Comparison of ENCODE assay signal across 8 cellular contexts in the genomic region with DNA sequence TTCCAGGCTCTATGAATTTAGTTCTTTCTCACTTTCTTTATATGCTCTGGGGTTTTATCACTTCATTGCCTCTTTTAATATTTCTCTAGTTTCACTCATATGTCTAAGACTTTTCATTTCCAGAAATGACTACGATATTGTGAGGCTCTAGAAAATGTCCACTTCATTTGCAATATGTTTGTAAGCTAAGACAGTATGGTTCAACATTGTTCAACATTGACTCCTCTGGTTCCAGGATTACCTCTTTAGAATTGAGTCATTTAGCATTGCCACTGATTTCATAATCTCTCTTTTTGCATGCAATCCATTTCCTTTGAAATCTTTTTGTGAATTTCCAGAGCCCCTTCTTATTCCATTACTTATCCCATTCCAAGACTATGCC. TPM values are rescaled to one million over a fixed set of nuclear protein-coding genes. Genes with fewer than 3 reads are reported as not detected.
DNase-seq lines count a peak whose midpoint lies in the region; ATAC-seq, FAIRE-seq and TF ChIP-seq lines count a peak whose summit lies in the region.

No MANE protein-coding gene starts in this region.

- TF ChIP-seq EP300 in H1 (IDR thresholded peaks at IDR 0.05; ENCODE audit: borderline replicate concordance in 1 of 2, low read depth in 2 of 2, low read length in 2 of 2) = no peak

- H4K91ac ChIP-seq in H1 (replicated peaks; ENCODE audit: insufficient read length, low read length) = no peak overlapping the region

- H3K4me1 ChIP-seq in H1 (replicated peaks in 1 of 4; ENCODE audit: control insufficient read depth in 3 of 4, insufficient read depth in 4 of 4, low read length in 3 of 4) (peaks cover 0 to 5% (median 4%) of the 10 kb centered on the region in 4 experiments; a peak in 3 of 7 replicates), testis (no peaks in the 10 kb centered on the region)

- H3K4me3 ChIP-seq in H1 (ENCODE audit: extremely low read depth in 1 of 4, insufficient read depth in 2 of 4, low read depth in 3 of 4, low read length in 4 of 4) (no peak overlapping the region), testis (no peak overlapping the region)

- H3K56ac ChIP-seq in H1 (replicated peaks; ENCODE audit: insufficient read length, low read depth, low read length) = no peak overlapping the region

- no peaks in the 10 kb centered on the region for H3K79me1 ChIP-seq in H1 (ENCODE audit: low read depth, low read length)

- no peak overlapping the region for H3K18ac ChIP-seq in H1 (ENCODE audit: extremely low read depth, low read length)

- no peak overlapping the region for H2BK5ac ChIP-seq in H1 (ENCODE audit: low read depth, low read length)

- no peak for TF ChIP-seq POLR2A in H1 (IDR thresholded peaks at IDR 0.05; ENCODE audit: control extremely low read depth in 1 of 2, low read depth in 2 of 2, low read length in 2 of 2)
- no peak for TF ChIP-seq POLR2A in testis (IDR thresholded peaks at IDR 0.05)

- no peak for TF ChIP-seq RAD21 in H1 (IDR thresholded peaks at IDR 0.05 in 1 of 2, conservative IDR thresholded peaks at IDR 0.05 in 1 of 2; ENCODE audit: low read depth in 2 of 2, low read length in 2 of 2)

- H3K4ac ChIP-seq in H1 (replicated peaks; ENCODE audit: insufficient read length, low read depth, low read length) = no peak overlapping the region

- no peak overlapping the region for H2BK15ac ChIP-seq in H1 (ENCODE audit: low read length)

- H3K36me3 ChIP-seq in H1 (ENCODE audit: control insufficient read depth in 2 of 4, insufficient read depth in 4 of 4, low read length in 3 of 4) (no peaks in the 10 kb centered on the region), testis (ENCODE audit: low read depth, missing control alignments) (no peaks in the 10 kb centered on the region)

- no peak overlapping the region for H2BK20ac ChIP-seq in H1 (ENCODE audit: low read length)

- DNase-seq in H1 (ENCODE audit: low read depth in 1 of 2, low spot score in 2 of 2) (no peak), COLO668 (lab: John Stamatoyannopoulos, UW; ENCODE audit: unreplicated experiment) (no peak), NCI-H2029 treated with DMSO at 0.1 percent for 48 hours (lab: John Stamatoyannopoulos, UW) (no peak), testis (no peak)
- no peak for DNase-seq in stimulated activated CD4-positive, alpha-beta T cell treated with anti-CD3 and anti-CD28 coated beads, Interleukin-1b, Interleukin-23, amount 100 ng/mL, for 48 hours

- 93% methylated on average over 1 of the region's 1 CpG; no CpG with 5 or more reads in 1 of the 2 experiments for WGBS in H1 (ENCODE audit: extremely low coverage in 1 of 2, insufficient coverage in 1 of 2, insufficient read length in 1 of 2, insufficient replicate concordance in 2 of 2, low coverage in 1 of 2, low lambda C conversion rate in 2 of 2, missing lambda C conversion rate in 1 of 2), 2 experiments
- WGBS in testis, 2 donors = 86 to 93% methylated on average over 1 of the region's 1 CpG

- CTCF ChIA-PET in H1 (lab: Charles Lee; ENCODE audit: partially characterized antibody) = interaction anchor here (0.7 to 1.7 kb wide), 4 partner anchors 10 to 37 kb away, joined by 3 to 4 read pairs (median 3); no protein-coding TSS in a partner anchor

- no peak overlapping the region for H3K9ac ChIP-seq in H1 (replicated peaks in 1 of 4; ENCODE audit: extremely low read depth in 1 of 4, low read depth in 3 of 4, low read length in 3 of 4)

- no peak overlapping the region for H3K4me2 ChIP-seq in H1 (ENCODE audit: insufficient read depth in 1 of 2, low read depth in 2 of 2, low read length in 2 of 2)

- TF ChIP-seq CTCF in H1 (IDR thresholded peaks at IDR 0.05; ENCODE audit: control extremely low read depth in 1 of 3, insufficient read depth in 1 of 3, low read depth in 1 of 3, low read length in 3 of 3) = no peak
- no peak for TF ChIP-seq CTCF in testis (IDR thresholded peaks at IDR 0.05)

- ATAC-seq in GM21526 (IDR thresholded peaks at IDR 0.05; ENCODE audit: low FRiP score, unreplicated experiment) (peak; percentile 87), HG03575 (IDR thresholded peaks at IDR 0.05; ENCODE audit: extremely low read depth, insufficient number of reproducible peaks, low FRiP score, unreplicated experiment) (peak; percentile 86)

- no peak overlapping the region for H4K8ac ChIP-seq in H1 (ENCODE audit: extremely low read depth, insufficient read depth, low read length)

- no peak overlapping the region for H2BK120ac ChIP-seq in H1 (replicated peaks; ENCODE audit: low read depth, low read length)

- H2BK12ac ChIP-seq in H1 (ENCODE audit: low read depth, low read length) = no peak overlapping the region

- no peak overlapping the region for H2AK5ac ChIP-seq in H1 (ENCODE audit: low read depth, low read length)

- H3K14ac ChIP-seq in H1 (ENCODE audit: insufficient read length) = no peak overlapping the region

- peaks cover 0 to 1% (median 0%) of the 10 kb centered on the region in 4 experiments; a peak in 1 of 7 replicates for H3K27me3 ChIP-seq in H1 (replicated peaks in 1 of 4; ENCODE audit: control insufficient read depth in 3 of 4, extremely low read depth in 1 of 4, insufficient read depth in 3 of 4, low read length in 3 of 4)
- no peaks in the 10 kb centered on the region for H3K27me3 ChIP-seq in testis

- no peak overlapping the region for H4K5ac ChIP-seq in H1 (ENCODE audit: insufficient read length, low read depth, low read length)

- no peak overlapping the region for H3K27ac ChIP-seq in H1 (ENCODE audit: low read depth, low read length)
- H3K27ac ChIP-seq in testis = no peak overlapping the region

- intact Hi-C loops in testis (cut with DNase I; ENCODE audit: low total_unique reads) = no loop called here

- H3K9me3 ChIP-seq in H1 (ENCODE audit: insufficient read depth in 2 of 2, low read depth in 1 of 2, low read length in 1 of 2) = no peaks in the 10 kb centered on the region
- H3K9me3 ChIP-seq in testis = no peaks in the 10 kb centered on the region

- POLR2A ChIA-PET in H1 (lab: Charles Lee; ENCODE audit: partially characterized antibody) = interaction anchor here (1.4 to 1.6 kb wide), 2 partner anchors 63 to 66 kb away, joined by 5 to 7 read pairs; no protein-coding TSS in a partner anchor

- no peaks in the 10 kb centered on the region for H3K23me2 ChIP-seq in H1 (ENCODE audit: low read depth, low read length)

- H4K20me1 ChIP-seq in H1 (replicated peaks in 1 of 2; ENCODE audit: control insufficient read depth in 1 of 2, insufficient read depth in 2 of 2, low read length in 2 of 2) = no peaks in the 10 kb centered on the region

- H2AFZ ChIP-seq in H1 (ENCODE audit: low read length) = no peak overlapping the region

- FAIRE-seq in G401.6 (lab: Jason Lieb, UNC) (peak; percentile 78), H1 (lab: Jason Lieb, UNC) (peak; percentile 28)

- H3K23ac ChIP-seq in H1 (ENCODE audit: insufficient read length) = no peak overlapping the region

- H3K79me2 ChIP-seq in H1 (ENCODE audit: control insufficient read depth in 1 of 2, insufficient read depth in 2 of 2, low read length in 2 of 2) = no peaks in the 10 kb centered on the region

TF ChIP-seq in H1, 55 proteins besides CTCF, POLR2A, EP300 and RAD21 (continues in another document):
- TF ChIP-seq GABPA (IDR thresholded peaks at IDR 0.05; ENCODE audit: borderline replicate concordance, insufficient read depth, low read length) = no peak
- no peak for TF ChIP-seq SUZ12 (IDR thresholded peaks at IDR 0.05; ENCODE audit: low read length)
- no peak for TF ChIP-seq E2F6 (IDR thresholded peaks at IDR 0.05)
- no peak for TF ChIP-seq RBBP5 (IDR thresholded peaks at IDR 0.05; ENCODE audit: borderline replicate concordance, low read depth, low read length)
- TF ChIP-seq RXRA (IDR thresholded peaks at IDR 0.05; ENCODE audit: insufficient read depth, low read depth, low read length) = no peak
- TF ChIP-seq TCF12 (IDR thresholded peaks at IDR 0.05; ENCODE audit: low read depth, low read length) = no peak
- TF ChIP-seq TAF7 (optimal IDR thresholded peaks at IDR 0.05; ENCODE audit: borderline replicate concordance, low read depth, low read length) = no peak
- no peak for TF ChIP-seq RNF2 (IDR thresholded peaks at IDR 0.05; ENCODE audit: borderline replicate concordance, low read depth, low read length, missing control alignments, poor library complexity, severe bottlenecking)
- no peak for TF ChIP-seq SP4 (IDR thresholded peaks at IDR 0.05; ENCODE audit: low read length)
- TF ChIP-seq MAX (IDR thresholded peaks at IDR 0.05) = no peak
- TF ChIP-seq SIN3A (conservative IDR thresholded peaks at IDR 0.05 in 1 of 2, IDR thresholded peaks at IDR 0.05 in 1 of 2; ENCODE audit: low read depth in 1 of 2, low read length in 2 of 2) = no peak
- no peak for TF ChIP-seq CEBPB (IDR thresholded peaks at IDR 0.05; ENCODE audit: low read depth, low read length)
- no peak for TF ChIP-seq CHD1 (IDR thresholded peaks at IDR 0.05; ENCODE audit: low read depth, low read length)
- TF ChIP-seq, protein P1, sequence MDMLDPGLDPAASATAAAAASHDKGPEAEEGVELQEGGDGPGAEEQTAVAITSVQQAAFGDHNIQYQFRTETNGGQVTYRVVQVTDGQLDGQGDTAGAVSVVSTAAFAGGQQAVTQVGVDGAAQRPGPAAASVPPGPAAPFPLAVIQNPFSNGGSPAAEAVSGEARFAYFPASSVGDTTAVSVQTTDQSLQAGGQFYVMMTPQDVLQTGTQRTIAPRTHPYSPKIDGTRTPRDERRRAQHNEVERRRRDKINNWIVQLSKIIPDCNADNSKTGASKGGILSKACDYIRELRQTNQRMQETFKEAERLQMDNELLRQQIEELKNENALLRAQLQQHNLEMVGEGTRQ (IDR thresholded peaks at IDR 0.05; ENCODE audit: low read length) = no peak

RNA-seq across cellular contexts. Expression of gene BBS12, which starts 32.3 kb away (rescaled TPM):
- total RNA-seq in H1 (2021; fragmentation: NEBNext Ultra II Directional; extraction: Animal tissue kit (Norgen Biotek cat#: 25700)) = 2.6 TPM in 2 replicates
- polyA plus RNA-seq in H1 (2011; rRNA removed) = 0.44 and 0.88 TPM in 2 replicates
- 0.89 TPM for polyA plus RNA-seq in H1 (2011; cell fraction: cytosol; rRNA removed)
- polyA plus RNA-seq in H1 (2011; cell fraction: nucleus; rRNA removed) = 0.41 TPM
- polyA plus RNA-seq in H1 (2012, experiment 1 of 2) = 1.6 to 3.0 TPM (median 1.9 TPM) in 4 replicates
- 0.21 TPM for polyA plus RNA-seq in H1 (2012, experiment 2 of 2)
- 1.2 TPM for polyA plus RNA-seq in H1 (2013, experiment 1 of 2)
- 1.2 TPM for polyA plus RNA-seq in H1 (2013, experiment 2 of 2)
- polyA minus RNA-seq in H1 (2011; rRNA and poly(A)+ RNA removed) = 1.2 and 2.0 TPM in 2 replicates
- 2.1 TPM for polyA minus RNA-seq in H1 (2011; cell fraction: cytosol; rRNA and poly(A)+ RNA removed)
- 2.7 TPM for polyA minus RNA-seq in H1 (2011; cell fraction: nucleus; rRNA and poly(A)+ RNA removed)
- 1 to 10 TPM; 5.0 to 7.5 TPM for total RNA-seq in testis
- 15.7 TPM for polyA plus RNA-seq in testis (ENCODE audit: insufficient read depth, low read depth, low replicate concordance)
